In genomic region chr4:8185280-8185679, GRCh38 we compare ENCODE assay signal across 16 cellular contexts. TPM values are rescaled to one million over a fixed set of nuclear protein-coding genes. Genes with fewer than 3 reads are reported as not detected.
A peak's percentile ranks its signal among the peaks of the same experiment; 100 is the strongest.
DNase-seq lines count a peak whose midpoint lies in the region; ATAC-seq and TF ChIP-seq lines count a peak whose summit lies in the region.
"Had no signal": no experiment of that assay in that cellular context is flagged by ENCODE, and none has a peak within 500 bp of the region (broad histone marks: within the 10 kb centered on the region; RNA-seq: fewer than 3 reads in every experiment).

No MANE protein-coding gene starts in this region.

- H3K27me3 ChIP-seq in SJCRH30 (no peaks in the 10 kb centered on the region), transverse colon (no peaks in the 10 kb centered on the region)
- H3K27me3 ChIP-seq: adrenal gland, BE2C, pancreas had no signal

- 77 to 85% methylated on average over 4 to 10 of the region's 10 CpGs for WGBS in transverse colon (ENCODE audit: low coverage in 1 of 2), 2 donors

- TF ChIP-seq CTCF in fibroblast of mammary gland (conservative IDR thresholded peaks at IDR 0.05; ENCODE audit: control insufficient read depth, insufficient read depth, low read depth, low read length) (no peak), transverse colon (IDR thresholded peaks at IDR 0.05) (no peak)

- intact Hi-C loops in transverse colon (cut with DNase I; ENCODE audit: low total_unique reads) = no loop called here

- H3K4me3 ChIP-seq in SJCRH30 = no peak overlapping the region
- H3K4me3 ChIP-seq in fibroblast of mammary gland (ENCODE audit: control insufficient read depth, low read depth, low read length) = no peak overlapping the region
- H3K4me3 ChIP-seq in transverse colon = no peak overlapping the region
- H3K4me3 ChIP-seq: adrenal gland, pancreas had no signal

- no peak for ATAC-seq in HG03095 (IDR thresholded peaks at IDR 0.05; ENCODE audit: unreplicated experiment)
- ATAC-seq: pancreas had no signal

- peaks cover 50% of the 10 kb centered on the region for H3K4me1 ChIP-seq in SJCRH30
- H3K4me1 ChIP-seq in transverse colon = peaks cover 0 to 35% (median 23%) of the 10 kb centered on the region in 4 donors

- in situ Hi-C loops in transverse colon (cut with MboI; ENCODE audit: low pct_ligation_motif_present in 1 of 4, low pct_unique_long_range_greater_than_20kb in 1 of 4, low sequenced_read_pairs in 3 of 4) = no loop called here

- DNase-seq in A172 (ENCODE audit: low spot score) = peak; percentile 77
- peak; percentile 91 for DNase-seq in GM04504 (ENCODE audit: low read depth)
- peak; percentile 40 to 62 for DNase-seq in SJCRH30
- peak; percentile 99 for DNase-seq in fibroblast of mammary gland (ENCODE audit: low read depth)
- no peak for DNase-seq in NCI-H1694 (lab: John Stamatoyannopoulos, UW)
- DNase-seq in transverse colon = no peak
- no peak for DNase-seq in activated CD8-positive, alpha-beta memory T cell treated with anti-CD3 and anti-CD28 coated beads for 24 hours
- DNase-seq: adrenal gland; BE2C; endodermal cell; NCI-H1105 treated with DMSO at 0.1 percent for 48 hours; pancreas; stimulated activated CD4-positive, alpha-beta T cell treated with anti-CD3 and anti-CD28 coated beads, Interleukin-1b, Interleukin-23, amount 100 ng/mL, for 48 hours had no signal

- no peak for TF ChIP-seq POLR2A in transverse colon (IDR thresholded peaks at IDR 0.05)

- H3K36me3 ChIP-seq in SJCRH30 (no peaks in the 10 kb centered on the region), transverse colon (no peaks in the 10 kb centered on the region)
- H3K36me3 ChIP-seq: adrenal gland, BE2C, pancreas had no signal

- H3K9me3 ChIP-seq in SJCRH30 (replicated peaks) (no peaks in the 10 kb centered on the region), transverse colon (no peaks in the 10 kb centered on the region)
- H3K9me3 ChIP-seq: adrenal gland, BE2C, pancreas had no signal

- H3K27ac ChIP-seq in SJCRH30 = no peak overlapping the region
- no peak overlapping the region for H3K27ac ChIP-seq in transverse colon
- H3K27ac ChIP-seq: adrenal gland, pancreas, VCaP had no signal

- no peak for TF ChIP-seq EP300 in transverse colon (IDR thresholded peaks at IDR 0.05; ENCODE audit: low read depth)

RNA-seq across cellular contexts. Expression of gene SH3TC1, which starts 13.8 kb away (rescaled TPM):
- total RNA-seq in A172 (2014; rRNA removed; shearing (Covaris generic)) = 7.2 and 10.0 TPM in 2 replicates
- total RNA-seq in SJCRH30 (2014; rRNA removed; shearing (Covaris generic)) = 21.5 and 28.9 TPM in 2 replicates
- total RNA-seq in transverse colon = 10 to 100 TPM; 15.0 to 78.6 (median 41.4) TPM
- total RNA-seq: G401 had no signal

RNA-seq across cellular contexts. Expression of gene ABLIM2, which starts 26.7 kb away (rescaled TPM):
- 1.3 and 5.1 TPM in 2 replicates for total RNA-seq in A172 (2014; rRNA removed; shearing (Covaris generic))
- total RNA-seq in SJCRH30 (2014; rRNA removed; shearing (Covaris generic)) = 0.12 and 0.20 TPM in 2 replicates
- 10 to 100 TPM in 3 of 4 donors, 1 to 10 TPM in 1; 3.2 to 58.4 (median 14.2) TPM for total RNA-seq in transverse colon

Comparison
In these comparisons a context has a peak if more than half of its experiments do, and no peak if none do; other contexts are left out.
1. DNase-seq: peak in A172 (single experiment), GM04504 (single experiment), SJCRH30 (2 of 2) and fibroblast of mammary gland (single experiment); none in NCI-H1694 (single experiment), transverse colon (single experiment) and activated CD8-positive, alpha-beta memory T cell treated with anti-CD3 and anti-CD28 coated beads for 24 hours (single experiment).